In genomic region chr10:27844223-27844622, GRCh38 we compare ENCODE assay signal across 17 cellular contexts.
"Had no signal": no experiment of that assay in that cellular context is flagged by ENCODE, and none has a peak within 500 bp of the region (broad histone marks: within the 10 kb centered on the region; RNA-seq: fewer than 3 reads in every experiment).

No MANE protein-coding gene starts in this region.

- ATAC-seq: activated CD8-positive, alpha-beta T cell treated with anti-CD3 and anti-CD28 coated beads, Interleukin-2, amount 10 ng/mL, durations not matched to agents 7 days and 5 days; stimulated activated naive B cell treated with anti-CD40 and anti-IgM and Interleukin-4, amounts not matched to agents 10 μg/mL and 1 μg/mL and 100 μg/mL, for 72 hours had no signal

- H3K4me1 ChIP-seq: pancreas, tibial nerve had no signal

- H3K27ac ChIP-seq: coronary artery, pancreas, tibial nerve had no signal

- FAIRE-seq: pancreas had no signal

- H3K9me3 ChIP-seq: pancreas, tibial nerve had no signal

- H3K4me3 ChIP-seq: coronary artery, pancreas, tibial nerve had no signal

- H3K36me3 ChIP-seq: pancreas, tibial nerve had no signal

- H3K27me3 ChIP-seq: pancreas, tibial nerve had no signal

- DNase-seq: activated CD4-positive, alpha-beta T cell treated with anti-CD3 and anti-CD28 coated beads, Interleukin-2, amount 10 ng/mL, durations not matched to agents 24 days and 14 days; activated CD4-positive, CD25-positive, alpha-beta regulatory T cell; activated CD8-positive, alpha-beta memory T cell treated with anti-CD3 and anti-CD28 coated beads, Interleukin-2, amount 50 U/mL, for 4 hours; activated CD8-positive, alpha-beta T cell treated with anti-CD3 and anti-CD28 coated beads, Interleukin-2, amount 10 ng/mL, durations not matched to agents 7 days and 5 days; activated gamma-delta T cell treated with Interleukin-2 at 50 U/mL for 16 hours; amniotic stem cell; effector memory CD4-positive, alpha-beta T cell; foreskin fibroblast; glutamatergic neuron; immature natural killer cell; midbrain; pancreas; stimulated activated CD4-positive, alpha-beta T cell treated with anti-CD3 and anti-CD28 coated beads, Interleukin-2, amount 100 ng/mL, for 48 hours; stimulated activated naive B cell treated with anti-CD40 and anti-IgM and Interleukin-4, amounts not matched to agents 10 μg/mL and 1 μg/mL and 100 μg/mL, for 72 hours; T-helper 2 cell had no signal
